Comparison of ENCODE assay signal across 22 cellular contexts in the genomic region with DNA sequence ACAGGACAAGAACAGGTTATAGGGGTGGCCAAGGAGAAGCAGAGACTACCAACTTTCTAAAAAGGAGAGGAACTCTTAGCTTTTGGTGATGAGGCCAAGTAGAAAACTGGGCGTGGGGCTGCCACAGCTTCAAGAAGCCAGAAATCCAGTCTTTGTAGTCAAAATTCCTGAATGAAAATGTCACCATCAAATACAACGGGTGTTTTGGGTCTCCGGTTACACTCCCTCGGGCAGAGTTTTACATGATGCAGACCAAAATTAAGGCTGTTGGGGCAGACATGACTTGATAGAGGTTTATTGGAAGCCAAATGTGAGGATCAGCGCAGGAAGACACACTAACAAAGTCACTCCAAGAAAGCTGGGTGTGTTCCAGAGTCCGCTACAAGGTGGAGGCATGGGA. TPM values are rescaled to one million over a fixed set of nuclear protein-coding genes. Genes with fewer than 3 reads are reported as not detected.
DNase-seq lines count a peak whose midpoint lies in the region; ATAC-seq, FAIRE-seq and TF ChIP-seq lines count a peak whose summit lies in the region.
"Had no signal": no experiment of that assay in that cellular context is flagged by ENCODE, and none has a peak within 500 bp of the region (broad histone marks: within the 10 kb centered on the region; RNA-seq: fewer than 3 reads in every experiment).

No MANE protein-coding gene starts in this region.

- H3K9me3 ChIP-seq in RWPE2 (ENCODE audit: severe bottlenecking) = no peaks in the 10 kb centered on the region

- H3K4me3 ChIP-seq in H7 (ENCODE audit: insufficient read depth, low read depth, low read length) = no peak overlapping the region
- no peak overlapping the region for H3K4me3 ChIP-seq in RWPE2 (ENCODE audit: severe bottlenecking)

- no peaks in the 10 kb centered on the region; the same call in 1 of the 2 replicates for H3K27me3 ChIP-seq in H7 (ENCODE audit: control insufficient read depth, insufficient read depth, low read length)
- no peaks in the 10 kb centered on the region for H3K27me3 ChIP-seq in RWPE2 (ENCODE audit: insufficient read depth, poor library complexity, severe bottlenecking)

- H3K27ac ChIP-seq in RWPE2 (ENCODE audit: poor library complexity, severe bottlenecking) = no peak overlapping the region
- H3K27ac ChIP-seq: KMS-11, RWPE1 had no signal

- TF ChIP-seq CTCF in RWPE2 (IDR thresholded peaks at IDR 0.05; ENCODE audit: poor library complexity, severe bottlenecking) = no peak

- no peak for FAIRE-seq in urothelium cell line (lab: Jason Lieb, UNC)
- FAIRE-seq: A204.1, GM12892, HTR-8/SVneo had no signal

- H3K36me3 ChIP-seq in H7 (replicated peaks; ENCODE audit: control insufficient read depth, insufficient read depth, low read length) = no peaks in the 10 kb centered on the region
- H3K36me3 ChIP-seq in RWPE2 (ENCODE audit: low read depth) = no peaks in the 10 kb centered on the region

- DNase-seq in AG20443 (ENCODE audit: low spot score) (peak; percentile 48), H7 (peak; percentile 23), RWPE2 (ENCODE audit: low spot score) (no peak), islet precursor cell (peak; percentile 59), urothelium cell line (ENCODE audit: low spot score) (no peak)
- DNase-seq in activated effector memory CD4-positive, alpha-beta T cell treated with anti-CD3 and anti-CD28 coated beads, Interleukin-2, amount 50 U/mL, for 16 hours = no peak
- DNase-seq: C1 segment of cervical spinal cord; CD8-positive, alpha-beta T cell; DND-41; HCEC 1CT; NCI-H1694; NCI-H2081 treated with DMSO at 0.1 percent for 48 hours; NCI-H446; NCI-H526; T-helper 1 cell had no signal

- ATAC-seq in RWPE2 (ENCODE audit: low read depth) = peak; percentile 5; the same call in 1 of the 3 replicates
- no peak for ATAC-seq in GM19324 (IDR thresholded peaks at IDR 0.05; ENCODE audit: low FRiP score, unreplicated experiment)
- no peak for ATAC-seq in GM21423 (IDR thresholded peaks at IDR 0.05; ENCODE audit: unreplicated experiment)
- ATAC-seq: CD8-positive, alpha-beta T cell had no signal

- H3K4me1 ChIP-seq in RWPE2 (ENCODE audit: insufficient read depth, poor library complexity, severe bottlenecking) = no peaks in the 10 kb centered on the region

RNA-seq across cellular contexts. Expression of a gene that starts 29.4 kb away (rescaled TPM):
- total RNA-seq in H7 (2014; rRNA removed; shearing (Covaris generic)) = 32.0 and 36.5 TPM in 2 replicates

RNA-seq across cellular contexts. Expression of a gene that starts 46.9 kb away (rescaled TPM):
- 38.2 and 51.3 TPM in 2 replicates for total RNA-seq in H7 (2014; rRNA removed; shearing (Covaris generic))

Comparison
In these comparisons a context has a peak if more than half of its experiments do, and no peak if none do; other contexts are left out.
1. DNase-seq: peak in AG20443 (single experiment), H7 (single experiment) and islet precursor cell (single experiment); none in RWPE2 (single experiment), urothelium cell line (single experiment) and activated effector memory CD4-positive, alpha-beta T cell treated with anti-CD3 and anti-CD28 coated beads, Interleukin-2, amount 50 U/mL, for 16 hours (single experiment).